8 cellular contexts compared by ENCODE assay signal in genomic region chr1:244796719-244797406, GRCh38. TPM values are rescaled to one million over a fixed set of nuclear protein-coding genes. Genes with fewer than 3 reads are reported as not detected.
DNase-seq lines count a peak whose midpoint lies in the region; ATAC-seq lines count a peak whose summit lies in the region.

No MANE protein-coding gene starts in this region.

- H4K91ac ChIP-seq in trophoblast cell (ENCODE audit: low read depth, low read length): no peak overlapping the region

- no peak overlapping the region for H2AK5ac ChIP-seq in trophoblast cell (ENCODE audit: low read length)

- H3K9ac ChIP-seq in trophoblast cell (ENCODE audit: low read length): no peak overlapping the region

- no peak overlapping the region for H3K23ac ChIP-seq in trophoblast cell (ENCODE audit: low read length)

- no peak overlapping the region for H2BK120ac ChIP-seq in trophoblast cell (ENCODE audit: insufficient read depth, low read length, poor library complexity)

- no peaks in the 10 kb centered on the region for H3K79me1 ChIP-seq in trophoblast cell (ENCODE audit: low read length)

- peak; percentile 66 for DNase-seq in D341Med (ENCODE audit: low spot score)
- peak; percentile 52 for DNase-seq in HuH-7.5 (ENCODE audit: low spot score)
- DNase-seq in RPMI7951 (ENCODE audit: low read depth): peak; percentile 60
- DNase-seq in activated effector memory CD4-positive, alpha-beta T cell treated with Interleukin-2 at 50 U/mL for 16 hours: peak; percentile 8
- peak; percentile 49 for DNase-seq in foreskin melanocyte
- DNase-seq in trophoblast cell: peak; percentile 50 to 85

- no peak overlapping the region for H3K18ac ChIP-seq in trophoblast cell (ENCODE audit: low read length)

- H2BK5ac ChIP-seq in trophoblast cell (ENCODE audit: low read depth, low read length, poor library complexity): no peak overlapping the region

- no peaks in the 10 kb centered on the region for H3K9me3 ChIP-seq in trophoblast cell (ENCODE audit: insufficient read depth, low read depth, low read length)

- no peak for ATAC-seq in GM19452 (IDR thresholded peaks at IDR 0.05; ENCODE audit: unreplicated experiment)
- ATAC-seq in HG03025 (IDR thresholded peaks at IDR 0.05; ENCODE audit: low FRiP score, unreplicated experiment): no peak

- H4K8ac ChIP-seq in trophoblast cell (ENCODE audit: low read depth, low read length): no peak overlapping the region

- H3K27me3 ChIP-seq in trophoblast cell (ENCODE audit: insufficient read depth, low read length): no peaks in the 10 kb centered on the region

- H3K27ac ChIP-seq in trophoblast cell (ENCODE audit: low read depth, low read length): no peak overlapping the region

- no peaks in the 10 kb centered on the region for H3K4me1 ChIP-seq in trophoblast cell (ENCODE audit: control insufficient read depth in 1 of 2, insufficient read depth in 2 of 2, low read length in 2 of 2)

- H3K4ac ChIP-seq in trophoblast cell (ENCODE audit: low read depth, low read length): no peak overlapping the region

- no peaks in the 10 kb centered on the region for H3K79me2 ChIP-seq in trophoblast cell (ENCODE audit: control insufficient read depth, insufficient read depth, low read length, poor library complexity)

- no peak overlapping the region for H2BK12ac ChIP-seq in trophoblast cell (ENCODE audit: low read length)

- no peak overlapping the region for H3K14ac ChIP-seq in trophoblast cell (ENCODE audit: low read length)

- H3K4me3 ChIP-seq in trophoblast cell (ENCODE audit: low read depth, low read length): no peak overlapping the region

- no peak overlapping the region for H2AFZ ChIP-seq in trophoblast cell (ENCODE audit: insufficient read depth, low read length, poor library complexity)

- H3K36me3 ChIP-seq in trophoblast cell (ENCODE audit: control insufficient read depth in 1 of 2, insufficient read depth in 2 of 2, low read length in 2 of 2): no peaks in the 10 kb centered on the region

- WGBS in trophoblast cell (ENCODE audit: extremely low coverage, insufficient coverage, insufficient read length): no CpG with 5 or more reads among the region's 10 CpGs

- no peak overlapping the region for H3K4me2 ChIP-seq in trophoblast cell (ENCODE audit: low read length)

- no peak overlapping the region for H4K12ac ChIP-seq in trophoblast cell (ENCODE audit: low read depth, low read length)

RNA-seq across cellular contexts. Expression of gene COX20, which starts 38.6 kb away (rescaled TPM):
- total RNA-seq in RPMI7951 (2014; rRNA removed; shearing (Covaris generic)): 45.2 and 50.2 TPM in 2 replicates
- polyA plus RNA-seq in trophoblast cell (2013): 97.6 and 104 TPM in 2 replicates

Comparison
In these comparisons a context has a peak if more than half of its experiments do, and no peak if none do; other contexts are left out.
1. DNase-seq: peak in every context shown above with its lines; median percentile 68 in trophoblast cell; 66 in D341Med; 60 in RPMI7951; 52 in HuH-7.5; 49 in foreskin melanocyte; 8 in activated effector memory CD4-positive, alpha-beta T cell treated with Interleukin-2 at 50 U/mL for 16 hours.